Comparison of ENCODE assay signal across 1 cellular context in genomic region chr6:1131285-1132079, GRCh38.
TF ChIP-seq lines count a peak whose summit lies in the region.

No MANE protein-coding gene starts in this region.

TF ChIP-seq in WTC11, 78 proteins besides CTCF, POLR2A, EP300 and RAD21 (continued from another document):
- no peak for TF ChIP-seq USF1 (CRISPR knock-in tag; IDR thresholded peaks at IDR 0.05)
